Comparison of ENCODE assay signal across 9 cellular contexts in genomic region chr11:118915396-118915795, GRCh38. TPM values are rescaled to one million over a fixed set of nuclear protein-coding genes. Genes with fewer than 3 reads are reported as not detected.
A peak's percentile ranks its signal among the peaks of the same experiment; 100 is the strongest.
DNase-seq lines count a peak whose midpoint lies in the region; ATAC-seq and TF ChIP-seq lines count a peak whose summit lies in the region.
"Had no signal": no experiment of that assay in that cellular context is flagged by ENCODE, and none has a peak within 500 bp of the region (broad histone marks: within the 10 kb centered on the region; RNA-seq: fewer than 3 reads in every experiment).

No MANE protein-coding gene starts in this region.

- TF ChIP-seq CTCF in RWPE1 (conservative IDR thresholded peaks at IDR 0.05; ENCODE audit: low read depth), result no peak
- TF ChIP-seq CTCF in parathyroid adenoma (IDR thresholded peaks at IDR 0.05), result no peak

- H3K79me2 ChIP-seq in parathyroid adenoma, result peaks cover 2% of the 10 kb centered on the region

- peaks cover 0 to 94% (median 57%) of the 10 kb centered on the region in 4 donors for H3K4me1 Mint-ChIP-seq in CD4-positive, CD25-positive, alpha-beta regulatory T cell

- H3K27ac ChIP-seq in CD4-positive, CD25-positive, alpha-beta regulatory T cell (ENCODE audit: insufficient read depth, low read length, poor library complexity, severe bottlenecking), result peak overlapping the region; percentile 100
- peak overlapping the region; percentile 100 for H3K27ac ChIP-seq in RWPE1
- peak overlapping the region; percentile 100 for H3K27ac ChIP-seq in epithelial cell of prostate
- peak overlapping the region; percentile 32 for H3K27ac ChIP-seq in parathyroid adenoma
- H3K27ac ChIP-seq: HL-60 had no signal

- H3K27me3 ChIP-seq in CD4-positive, CD25-positive, alpha-beta regulatory T cell (ENCODE audit: control insufficient read depth, insufficient read depth, low read length), result no peaks in the 10 kb centered on the region
- H3K27me3 ChIP-seq in parathyroid adenoma (ENCODE audit: control insufficient read depth, insufficient read depth, low read length), result no peaks in the 10 kb centered on the region

- H3K9me3 Mint-ChIP-seq in CD4-positive, CD25-positive, alpha-beta regulatory T cell, result no peaks in the 10 kb centered on the region

- CTCF ChIA-PET in RWPE1 (lab: Yijun Ruan, JAX), result no interaction called here

- POLR2A ChIA-PET in RWPE1 (lab: Yijun Ruan, JAX; ENCODE audit: low non-redundant PET), result no interaction called here

- peaks cover 4% of the 10 kb centered on the region for H3K36me3 ChIP-seq in CD4-positive, CD25-positive, alpha-beta regulatory T cell (ENCODE audit: control insufficient read depth, insufficient read depth, low read length)
- no peaks in the 10 kb centered on the region for H3K36me3 ChIP-seq in parathyroid adenoma (ENCODE audit: control insufficient read depth, insufficient read depth, low read length)

- ATAC-seq in CD4-positive, CD25-positive, alpha-beta regulatory T cell (ENCODE audit: low read depth in 2 of 2), result no peak
- ATAC-seq in HG03460 (IDR thresholded peaks at IDR 0.05; ENCODE audit: unreplicated experiment), result no peak

- peaks cover 15% of the 10 kb centered on the region for H3K36me3 Mint-ChIP-seq in CD4-positive, CD25-positive, alpha-beta regulatory T cell

- H2AFZ ChIP-seq in parathyroid adenoma, result no peak overlapping the region

- H3K4me1 ChIP-seq in CD4-positive, CD25-positive, alpha-beta regulatory T cell (ENCODE audit: control insufficient read depth, insufficient read depth, low read length, poor library complexity, severe bottlenecking), result peaks cover 99% of the 10 kb centered on the region
- H3K4me1 ChIP-seq in parathyroid adenoma, result peaks cover 21% of the 10 kb centered on the region

- H3K9me3 ChIP-seq in CD4-positive, CD25-positive, alpha-beta regulatory T cell (ENCODE audit: control insufficient read depth in 2 of 2, low read length in 2 of 2), result no peaks in the 10 kb centered on the region
- no peaks in the 10 kb centered on the region for H3K9me3 ChIP-seq in parathyroid adenoma (ENCODE audit: control insufficient read depth, low read length)

- DNase-seq in CD4-positive, CD25-positive, alpha-beta regulatory T cell, result no peak
- no peak for DNase-seq in RWPE1 (ENCODE audit: low spot score)
- DNase-seq in epithelial cell of prostate (ENCODE audit: low read depth, low spot score), result no peak
- no peak for DNase-seq in pons (ENCODE audit: low spot score)
- DNase-seq in cerebellar cortex (ENCODE audit: low spot score), result no peak
- no peak for DNase-seq in NCI-H82 (lab: John Stamatoyannopoulos, UW)

- H3K4me3 ChIP-seq in CD4-positive, CD25-positive, alpha-beta regulatory T cell (ENCODE audit: low read depth, low read length), result peak overlapping the region; percentile 53
- no peak overlapping the region for H3K4me3 ChIP-seq in parathyroid adenoma (ENCODE audit: low read depth, low read length)

- H3K9ac ChIP-seq in parathyroid adenoma, result no peak overlapping the region

- peak overlapping the region; percentile 78 to 91 (median 86) for H3K4me3 Mint-ChIP-seq in CD4-positive, CD25-positive, alpha-beta regulatory T cell

- peak overlapping the region; percentile 99 for H3K27ac Mint-ChIP-seq in CD4-positive, CD25-positive, alpha-beta regulatory T cell

- H3K4me2 ChIP-seq in parathyroid adenoma (ENCODE audit: low read length), result no peak overlapping the region

- no peaks in the 10 kb centered on the region for H3K27me3 Mint-ChIP-seq in CD4-positive, CD25-positive, alpha-beta regulatory T cell

RNA-seq across cellular contexts. Expression of gene BCL9L, which starts 10.3 kb away (rescaled TPM):
- 229 TPM for total RNA-seq in CD4-positive, CD25-positive, alpha-beta regulatory T cell
- polyA plus RNA-seq in CD4-positive, CD25-positive, alpha-beta regulatory T cell, result 1 to 10 TPM; 2.1 to 4.1 (median 3.1) TPM

RNA-seq across cellular contexts. Expression of gene CXCR5, which starts 31.7 kb away (rescaled TPM):
- 4.8 TPM for total RNA-seq in CD4-positive, CD25-positive, alpha-beta regulatory T cell
- polyA plus RNA-seq in CD4-positive, CD25-positive, alpha-beta regulatory T cell, result 10 to 100 TPM in 1 of 4 donors, 1 to 10 TPM in 3; 3.3 to 10.7 (median 6.0) TPM

RNA-seq across cellular contexts. Expression of gene UPK2, which starts 40.7 kb away (rescaled TPM):
- not detected for total RNA-seq in CD4-positive, CD25-positive, alpha-beta regulatory T cell
- under 1 TPM; 0.19 to 0.42 (median 0.23) TPM for polyA plus RNA-seq in CD4-positive, CD25-positive, alpha-beta regulatory T cell

RNA-seq across cellular contexts. Expression of gene FOXR1, which starts 56.2 kb away (rescaled TPM):
- not detected for total RNA-seq in CD4-positive, CD25-positive, alpha-beta regulatory T cell
- not detected for polyA plus RNA-seq in CD4-positive, CD25-positive, alpha-beta regulatory T cell

Comparison
In these comparisons a context has a peak if more than half of its experiments do, and no peak if none do; other contexts are left out.
1. H3K27ac ChIP-seq: peak in every context shown above with its lines; median percentile 100 in CD4-positive, CD25-positive, alpha-beta regulatory T cell; 100 in RWPE1; 100 in epithelial cell of prostate; 32 in parathyroid adenoma.